Comparison of ENCODE assay signal across 1 cellular context in genomic region chr18:75473316-75473715, GRCh38.
TF ChIP-seq lines count a peak whose summit lies in the region.

No MANE protein-coding gene starts in this region.

TF ChIP-seq in IMR-90, 13 proteins besides CTCF, POLR2A, EP300 and RAD21 (continued from another document):
- TF ChIP-seq USF2 (IDR thresholded peaks at IDR 0.05; ENCODE audit: low read depth, low read length) (no peak), RCOR1 (IDR thresholded peaks at IDR 0.05; ENCODE audit: insufficient replicate concordance, low read length) (no peak), MXI1 (IDR thresholded peaks at IDR 0.05; ENCODE audit: borderline replicate concordance, low read depth, low read length) (no peak)
